ENCODE assay signal across 18 cellular contexts in the genomic region with DNA sequence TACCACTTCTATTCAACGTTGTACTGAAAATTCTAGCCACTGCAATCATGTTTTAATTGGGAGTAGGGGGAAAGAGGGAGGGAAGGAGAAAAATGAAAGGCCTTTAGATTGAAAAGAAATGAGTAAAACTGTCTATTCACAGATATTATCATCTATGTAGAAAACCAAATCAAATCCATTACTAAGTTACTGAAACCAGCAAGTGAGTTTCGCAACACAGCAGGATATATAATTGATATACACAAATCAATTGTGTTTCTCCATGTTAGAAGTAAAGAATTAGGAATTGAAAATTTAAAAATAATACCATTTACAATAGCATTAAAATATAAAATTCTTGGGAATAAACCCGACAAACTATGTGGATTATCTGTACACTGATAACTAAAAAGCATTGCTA. TPM values are rescaled to one million over a fixed set of nuclear protein-coding genes. Genes with fewer than 3 reads are reported as not detected.
DNase-seq lines count a peak whose midpoint lies in the region; ATAC-seq, FAIRE-seq and TF ChIP-seq lines count a peak whose summit lies in the region.
"Had no signal": no experiment of that assay in that cellular context is flagged by ENCODE, and none has a peak within 500 bp of the region (broad histone marks: within the 10 kb centered on the region; RNA-seq: fewer than 3 reads in every experiment).

No MANE protein-coding gene starts in this region.

- H3K9me2 ChIP-seq in HCT116 (ENCODE audit: insufficient read depth): no peaks in the 10 kb centered on the region

- no peak overlapping the region for H3K4me3 Mint-ChIP-seq in T-helper 1 cell treated with Interleukin-12 subunit alpha and Interleukin-12 subunit beta and Interleukin-4 antibody, amounts not matched to agents 30 μg/mL and 1 μg/mL, for 36 hours
- H3K4me3 Mint-ChIP-seq in nephron progenitor cell: no peak overlapping the region
- H3K4me3 Mint-ChIP-seq: B cell had no signal

- H3K79me2 ChIP-seq in HCT116 (ENCODE audit: insufficient read depth, low read length) (peaks cover 37% of the 10 kb centered on the region), GM12878 (ENCODE audit: control insufficient read depth, insufficient read depth, low read length) (peaks cover 8% of the 10 kb centered on the region)

- RAD21 ChIA-PET in HCT116 (lab: Charles Lee; ENCODE audit: low non-redundant PET in 1 of 2, low total read pairs in 2 of 2, uncharacterized antibody in 2 of 2, unreplicated experiment in 2 of 2) (no interaction called here), GM12878 (lab: Charles Lee; ENCODE audit: unreplicated experiment) (interaction anchor here (1.4 kb wide), 1 partner anchor 11 kb away, joined by 3 read pairs; no protein-coding TSS in a partner anchor)

- H3K9me3 Mint-ChIP-seq in T-helper 1 cell treated with Interleukin-12 subunit alpha and Interleukin-12 subunit beta and Interleukin-4 antibody, amounts not matched to agents 30 μg/mL and 1 μg/mL, for 36 hours: no peaks in the 10 kb centered on the region
- no peaks in the 10 kb centered on the region for H3K9me3 Mint-ChIP-seq in nephron progenitor cell

- DNase-seq in T-helper 1 cell (no peak), HCT116 (ENCODE audit: low read depth, low spot score) (no peak), GM12878 (ENCODE audit: low read depth, low spot score) (no peak), nephron progenitor cell (no peak), NCI-H69 (lab: John Stamatoyannopoulos, UW) (no peak), DMS53 (lab: John Stamatoyannopoulos, UW) (no peak), NCI-H446 (lab: John Stamatoyannopoulos, UW) (no peak)
- DNase-seq: GF-D8, GOT3, NCI-H1092 treated with DMSO at 0.1 percent for 48 hours, NCI-H146, NCI-H2029 treated with DMSO at 0.1 percent for 48 hours, NCI-H2171, SHP77 had no signal

- BruUV-seq in HCT116 (replicated peaks; lab: Mats Ljungman, UMichigan) (TSS peak; percentile 20), GM12878 (replicated peaks; lab: Mats Ljungman, UMichigan) (TSS peak; percentile 26)

- H3K4me3 ChIP-seq in HCT116 (replicated peaks in 1 of 2; ENCODE audit: low read depth in 1 of 2, low read length in 2 of 2) (no peak overlapping the region), GM12878 (no peak overlapping the region)
- H3K4me3 ChIP-seq: SK-N-MC had no signal

- H3K36me3 Mint-ChIP-seq in T-helper 1 cell treated with Interleukin-12 subunit alpha and Interleukin-12 subunit beta and Interleukin-4 antibody, amounts not matched to agents 30 μg/mL and 1 μg/mL, for 36 hours (ENCODE audit: low read depth): peaks cover 76% of the 10 kb centered on the region
- H3K36me3 Mint-ChIP-seq in nephron progenitor cell (ENCODE audit: low read depth): peaks cover 83% of the 10 kb centered on the region

- ATAC-seq in HCT116 (no peak), GM12878 (no peak)

- no peaks in the 10 kb centered on the region for H4K20me1 ChIP-seq in HCT116 (ENCODE audit: insufficient read depth)
- H4K20me1 ChIP-seq in GM12878 (ENCODE audit: control insufficient read depth, insufficient read depth): peaks cover 4% of the 10 kb centered on the region

- no peak for TF ChIP-seq RAD21 in HCT116 (IDR thresholded peaks at IDR 0.05; ENCODE audit: low read depth)
- TF ChIP-seq RAD21 in GM12878 (IDR thresholded peaks at IDR 0.05; ENCODE audit: insufficient read depth, low read depth, low read length): no peak

- H3K36me3 ChIP-seq in HCT116 (ENCODE audit: control insufficient read depth in 1 of 2, insufficient read depth in 2 of 2, low read length in 2 of 2) (peaks cover 15 to 24% of the 10 kb centered on the region in 2 experiments), GM12878 (ENCODE audit: control insufficient read depth in 2 of 2, insufficient read depth in 2 of 2, low read length in 1 of 2) (peaks cover 15 to 36% of the 10 kb centered on the region in 2 experiments)

- no peak for TF ChIP-seq CTCF in HCT116 (IDR thresholded peaks at IDR 0.05 in 2 of 3, conservative IDR thresholded peaks at IDR 0.05 in 1 of 3; ENCODE audit: borderline replicate concordance in 1 of 3, insufficient read depth in 1 of 3, low read depth in 2 of 3, low read length in 2 of 3)
- TF ChIP-seq CTCF in GM12878 (IDR thresholded peaks at IDR 0.05 in 2 of 3, conservative IDR thresholded peaks at IDR 0.05 in 1 of 3; ENCODE audit: control insufficient read depth in 2 of 3, extremely low read depth in 1 of 3, insufficient read depth in 1 of 3, low read depth in 3 of 3, low read length in 3 of 3): no peak
- TF ChIP-seq CTCF in nephron progenitor cell (IDR thresholded peaks at IDR 0.05): no peak

- 98% methylated on average over 3 of the region's 3 CpGs for WGBS in GM12878 (ENCODE audit: insufficient coverage, insufficient replicate concordance, low lambda C conversion rate, missing lambda C conversion rate)

- no peak for TF ChIP-seq EP300 in GM12878 (IDR thresholded peaks at IDR 0.05; ENCODE audit: borderline replicate concordance in 1 of 2, control insufficient read depth in 1 of 2, low read depth in 2 of 2, low read length in 2 of 2)

- H3K27me3 Mint-ChIP-seq in T-helper 1 cell treated with Interleukin-12 subunit alpha and Interleukin-12 subunit beta and Interleukin-4 antibody, amounts not matched to agents 30 μg/mL and 1 μg/mL, for 36 hours (ENCODE audit: low read depth): no peaks in the 10 kb centered on the region
- H3K27me3 Mint-ChIP-seq in nephron progenitor cell (ENCODE audit: low read depth, poor library complexity): no peaks in the 10 kb centered on the region
- H3K27me3 Mint-ChIP-seq: B cell had no signal

- no peak overlapping the region for H3K4me2 ChIP-seq in HCT116 (ENCODE audit: low read length)
- no peak overlapping the region for H3K4me2 ChIP-seq in GM12878 (ENCODE audit: control insufficient read depth, insufficient read depth)

- FAIRE-seq in GM12878 (lab: Jason Lieb, UNC): no peak

- SMC1A ChIA-PET in GM12878 (lab: Charles Lee; ENCODE audit: uncharacterized antibody, unreplicated experiment): interaction anchor here (1.4 kb wide), 1 partner anchor 13 kb away, joined by 3 read pairs; no protein-coding TSS in a partner anchor

- no peak overlapping the region for H3K27ac ChIP-seq in HCT116 (ENCODE audit: low read depth, low read length)
- H3K27ac ChIP-seq in GM12878 (ENCODE audit: control insufficient read depth, insufficient read depth): no peak overlapping the region
- H3K27ac ChIP-seq: 22Rv1, SK-N-MC had no signal

- H3K9me3 ChIP-seq in HCT116 (ENCODE audit: control insufficient read depth in 1 of 2, insufficient read depth in 1 of 2, low read depth in 1 of 2, low read length in 2 of 2): no peaks in the 10 kb centered on the region
- no peaks in the 10 kb centered on the region for H3K9me3 ChIP-seq in GM12878 (replicated peaks; ENCODE audit: control insufficient read depth, insufficient read depth, low read length)

- no peaks in the 10 kb centered on the region for H3K27me3 ChIP-seq in HCT116 (ENCODE audit: insufficient read depth, low read length)
- H3K27me3 ChIP-seq in GM12878 (replicated peaks in 1 of 2; ENCODE audit: control insufficient read depth in 2 of 2, insufficient read depth in 2 of 2, low read length in 1 of 2): no peaks in the 10 kb centered on the region

- CTCF ChIA-PET in HCT116 (lab: Charles Lee): interaction anchor here (1.0 kb wide), 1 partner anchor 10 kb away, joined by 3 read pairs; no protein-coding TSS in a partner anchor
- CTCF ChIA-PET in GM12878 (lab: Yijun Ruan, JAX): interaction anchor here (1.0 to 1.9 kb wide), 2 partner anchors 10 to 13 kb away, joined by 3 to 10 read pairs; no protein-coding TSS in a partner anchor

- POLR2A ChIA-PET in HCT116 (lab: Charles Lee): no interaction called here
- POLR2A ChIA-PET in GM12878 (lab: Charles Lee): no interaction called here

- TF ChIP-seq POLR2A in HCT116 (IDR thresholded peaks at IDR 0.05; ENCODE audit: borderline replicate concordance, extremely low read depth, insufficient read depth, insufficient read length) (no peak), GM12878 (IDR thresholded peaks at IDR 0.05; ENCODE audit: low read depth, low read length) (no peak)

- intact Hi-C loops in HCT116 (cut with micrococcal nuclease): no loop called here
- intact Hi-C loops in GM12878 (cut with micrococcal nuclease; ENCODE audit: unreplicated experiment): no loop called here

- H2AFZ ChIP-seq in HCT116 (ENCODE audit: low read depth, low read length, poor library complexity, severe bottlenecking) (no peak overlapping the region), GM12878 (ENCODE audit: control insufficient read depth, low read depth, low read length) (no peak overlapping the region)

- peak overlapping the region; percentile 32 for H3K27ac Mint-ChIP-seq in T-helper 1 cell treated with Interleukin-12 subunit alpha and Interleukin-12 subunit beta and Interleukin-4 antibody, amounts not matched to agents 30 μg/mL and 1 μg/mL, for 36 hours
- peak overlapping the region; percentile 22 for H3K27ac Mint-ChIP-seq in nephron progenitor cell
- H3K27ac Mint-ChIP-seq: B cell had no signal

- no peak overlapping the region for H3K9ac ChIP-seq in HCT116 (ENCODE audit: low read length)
- H3K9ac ChIP-seq in GM12878 (ENCODE audit: control insufficient read depth, insufficient read depth, low read length): no peak overlapping the region

- peaks cover 17% of the 10 kb centered on the region in 2 experiments for H3K4me1 ChIP-seq in HCT116 (ENCODE audit: control insufficient read depth in 1 of 2, insufficient read depth in 2 of 2, low read length in 2 of 2)
- 0 out of 2 replicates have a peak, but pooled peaks cover 2% of the 10 kb centered on the region for H3K4me1 ChIP-seq in GM12878 (ENCODE audit: control insufficient read depth, insufficient read depth, low read length)

- H3K4me1 Mint-ChIP-seq in T-helper 1 cell treated with Interleukin-12 subunit alpha and Interleukin-12 subunit beta and Interleukin-4 antibody, amounts not matched to agents 30 μg/mL and 1 μg/mL, for 36 hours (ENCODE audit: low read depth): peaks cover 32% of the 10 kb centered on the region
- H3K4me1 Mint-ChIP-seq in nephron progenitor cell: peaks cover 17% of the 10 kb centered on the region

- in situ Hi-C loops in GM12878 (cut with MboI): no loop called here

RNA-seq across cellular contexts. Expression of a gene that starts 19.2 kb away (rescaled TPM):
- total RNA-seq in HCT116 (2021; ENCODE audit: unreplicated experiment) (57.5 TPM), GM12878 (2014; rRNA removed) (25.6 and 31.8 TPM in 2 replicates), GM12878 (2014; rRNA removed; fragmentation: Illumina TruSeq; extraction: Trizol) (24.2 and 24.9 TPM in 2 replicates), GM12878 (2021) (49.0 and 52.1 TPM in 2 replicates)
- polyA plus RNA-seq in HCT116 (2012): 7.2 TPM in 2 replicates
- 122 and 133 TPM in 2 replicates for total RNA-seq in GM12878 (2013; cell fraction: nucleolus; rRNA removed)
- polyA plus RNA-seq in GM12878 (2011; ENCODE audit: low read depth): 12.6 TPM
- polyA plus RNA-seq in GM12878 (2011; rRNA removed) (49.6 and 56.9 TPM in 2 replicates), GM12878 (2014; fragmentation: Illumina TruSeq; extraction: Trizol) (12.3 and 15.7 TPM in 2 replicates), GM12878 (2014; fragmentation: Nextera tagmentation; extraction: Ambion mirVana) (1 to 10 TPM; 5.6 to 6.3 TPM), GM12878 (2014; rRNA removed) (16.4 and 17.5 TPM in 2 replicates), GM12878 (2016; fragmentation: Nextera tagmentation; extraction: Ambion mirVana) (10 to 100 TPM; 39.1 to 48.5 TPM)
- polyA plus RNA-seq in GM12878 (2011; cell fraction: cytosol; rRNA removed): 22.4 and 28.0 TPM in 2 replicates
- polyA plus RNA-seq in GM12878 (2011; cell fraction: nucleus; rRNA removed): 22.6 and 26.0 TPM in 2 replicates
- 9.6 and 14.1 TPM in 2 replicates for polyA plus RNA-seq in GM12878 (2012)
- 91.6 and 161 TPM in 2 replicates for polyA minus RNA-seq in GM12878 (2011; rRNA and poly(A)+ RNA removed)
- 38.8 and 49.8 TPM in 2 replicates for polyA minus RNA-seq in GM12878 (2011; cell fraction: cytosol; rRNA and poly(A)+ RNA removed)
- polyA minus RNA-seq in GM12878 (2011; cell fraction: nucleus; rRNA and poly(A)+ RNA removed): 16.3 and 30.0 TPM in 2 replicates

RNA-seq across cellular contexts. Expression of a gene that starts 35.6 kb away (rescaled TPM):
- 3.0 TPM for total RNA-seq in HCT116 (2021; ENCODE audit: unreplicated experiment)
- 2.2 and 2.8 TPM in 2 replicates for polyA plus RNA-seq in HCT116 (2012)
- 11.8 and 13.5 TPM in 2 replicates for total RNA-seq in GM12878 (2013; cell fraction: nucleolus; rRNA removed)
- 0.73 and 1.1 TPM in 2 replicates for total RNA-seq in GM12878 (2014; rRNA removed)
- total RNA-seq in GM12878 (2014; rRNA removed; fragmentation: Illumina TruSeq; extraction: Trizol): 0.83 and 0.89 TPM in 2 replicates
- 1.1 and 1.2 TPM in 2 replicates for total RNA-seq in GM12878 (2021)
- 2.6 TPM for polyA plus RNA-seq in GM12878 (2011; ENCODE audit: low read depth)
- 5.9 and 6.9 TPM in 2 replicates for polyA plus RNA-seq in GM12878 (2011; rRNA removed)
- 4.6 and 5.6 TPM in 2 replicates for polyA plus RNA-seq in GM12878 (2011; cell fraction: cytosol; rRNA removed)
- polyA plus RNA-seq in GM12878 (2011; cell fraction: nucleus; rRNA removed): 10.6 and 13.7 TPM in 2 replicates
- 3.1 and 3.7 TPM in 2 replicates for polyA plus RNA-seq in GM12878 (2012)
- polyA plus RNA-seq in GM12878 (2014; fragmentation: Illumina TruSeq; extraction: Trizol): 1.6 and 2.2 TPM in 2 replicates
- under 1 TPM; 0.13 to 0.53 TPM for polyA plus RNA-seq in GM12878 (2014; fragmentation: Nextera tagmentation; extraction: Ambion mirVana)
- 1.5 and 2.1 TPM in 2 replicates for polyA plus RNA-seq in GM12878 (2014; rRNA removed)
- 1 to 10 TPM; 1.1 to 1.2 TPM for polyA plus RNA-seq in GM12878 (2016; fragmentation: Nextera tagmentation; extraction: Ambion mirVana)
- 4.7 and 6.7 TPM in 2 replicates for polyA minus RNA-seq in GM12878 (2011; rRNA and poly(A)+ RNA removed)
- polyA minus RNA-seq in GM12878 (2011; cell fraction: cytosol; rRNA and poly(A)+ RNA removed): 0.94 and 1.2 TPM in 2 replicates
- 3.9 and 6.5 TPM in 2 replicates for polyA minus RNA-seq in GM12878 (2011; cell fraction: nucleus; rRNA and poly(A)+ RNA removed)
